ENCODE assay signal across 6 cellular contexts in the genomic region with DNA sequence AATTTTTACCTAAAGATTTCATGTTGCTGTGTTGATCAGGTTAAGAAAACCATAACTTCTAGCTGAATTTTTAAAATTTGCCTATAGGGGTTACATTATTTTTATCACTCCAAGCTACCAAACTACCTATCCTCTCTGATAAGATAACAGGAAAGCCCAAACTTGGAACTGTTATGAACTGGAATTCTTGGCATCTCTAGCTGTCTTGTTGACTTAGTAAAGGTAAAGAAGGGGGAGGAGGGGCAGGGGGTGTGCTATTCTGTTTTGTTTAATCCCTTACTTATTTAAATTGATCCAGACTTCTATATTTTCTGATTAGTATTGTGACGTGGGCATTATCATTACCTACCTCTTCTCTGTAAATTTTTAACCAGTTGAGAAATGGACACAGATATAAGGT.
"Had no signal": no experiment of that assay in that cellular context is flagged by ENCODE, and none has a peak within 500 bp of the region (broad histone marks: within the 10 kb centered on the region; RNA-seq: fewer than 3 reads in every experiment).

No MANE protein-coding gene starts in this region.

- H3K4me2 ChIP-seq: GM23338 had no signal

- H3K9me3 Mint-ChIP-seq: GM23338 had no signal

- H3K27me3 Mint-ChIP-seq: IgD-negative memory B cell had no signal

- DNase-seq: H7, KG1 had no signal

- ATAC-seq: GM23338, HCT116 had no signal

- H3K4me3 ChIP-seq: GM23338, HAP-1 had no signal

- H3K4me1 ChIP-seq: HAP-1 had no signal

- H3K9me3 ChIP-seq: HAP-1 had no signal

- H3K27ac Mint-ChIP-seq: GM23338 had no signal

- H2AFZ ChIP-seq: GM23338 had no signal

- H3K4me3 Mint-ChIP-seq: GM23338, IgD-negative memory B cell had no signal
